22 cellular contexts compared by ENCODE assay signal in genomic region chr4:85919488-85919887, GRCh38.
"Had no signal": no experiment of that assay in that cellular context is flagged by ENCODE, and none has a peak within 500 bp of the region (broad histone marks: within the 10 kb centered on the region; RNA-seq: fewer than 3 reads in every experiment).

No MANE protein-coding gene starts in this region.

- H3K36me3 Mint-ChIP-seq: activated naive CD4-positive, alpha-beta T cell treated with anti-CD3 and anti-CD28 coated beads, Interleukin-2, amount 10 ng/mL, durations not matched to agents 7 days and 5 days; activated naive CD8-positive, alpha-beta T cell treated with anti-CD3 and anti-CD28 coated beads for 36 hours had no signal

- H3K9me3 Mint-ChIP-seq: activated T-helper 2 cell treated with anti-CD3 and anti-CD28 coated beads, Interferon-gamma antibody, Interleukin-2, Interleukin-4, amounts not matched to agents 10 μg/mL and 5 μg/mL and 100 μg/mL, durations not matched to agents 14 hours and 24 hours and 36 hours had no signal

- H3K27ac Mint-ChIP-seq: activated CD4-positive, alpha-beta memory T cell treated with anti-CD3 and anti-CD28 coated beads, Interleukin-2, amount 10 ng/mL, durations not matched to agents 7 days and 5 days; activated CD4-positive, alpha-beta T cell treated with anti-CD3 and anti-CD28 coated beads for 36 hours; activated naive CD4-positive, alpha-beta T cell treated with anti-CD3 and anti-CD28 coated beads, Interleukin-2, amount 10 ng/mL, durations not matched to agents 7 days and 5 days; activated naive CD8-positive, alpha-beta T cell treated with anti-CD3 and anti-CD28 coated beads for 36 hours; activated T-cell treated with anti-CD3 and anti-CD28 coated beads, Interleukin-2, amount 50 U/mL, for 72 hours; activated T-helper 2 cell treated with anti-CD3 and anti-CD28 coated beads, Interferon-gamma antibody, Interleukin-2, Interleukin-4, amounts not matched to agents 10 μg/mL and 5 μg/mL and 100 μg/mL, durations not matched to agents 14 hours and 24 hours and 36 hours had no signal

- H3K4me3 Mint-ChIP-seq: activated CD4-positive, alpha-beta memory T cell treated with anti-CD3 and anti-CD28 coated beads, Interleukin-2, amount 10 ng/mL, durations not matched to agents 7 days and 5 days; activated CD4-positive, alpha-beta T cell treated with anti-CD3 and anti-CD28 coated beads for 36 hours; activated naive CD4-positive, alpha-beta T cell treated with anti-CD3 and anti-CD28 coated beads, Interleukin-2, amount 10 ng/mL, durations not matched to agents 7 days and 5 days; activated naive CD8-positive, alpha-beta T cell treated with anti-CD3 and anti-CD28 coated beads for 36 hours; activated T-cell treated with anti-CD3 and anti-CD28 coated beads, Interleukin-2, amount 50 U/mL, for 72 hours had no signal

- H3K4me2 ChIP-seq: PC-9 had no signal

- H3K4me3 ChIP-seq: PC-9 had no signal

- H3K4me1 Mint-ChIP-seq: activated CD4-positive, alpha-beta memory T cell treated with anti-CD3 and anti-CD28 coated beads, Interleukin-2, amount 10 ng/mL, durations not matched to agents 7 days and 5 days; activated CD4-positive, alpha-beta T cell treated with anti-CD3 and anti-CD28 coated beads for 36 hours; activated naive CD4-positive, alpha-beta T cell treated with anti-CD3 and anti-CD28 coated beads, Interleukin-2, amount 10 ng/mL, durations not matched to agents 7 days and 5 days; activated naive CD8-positive, alpha-beta T cell treated with anti-CD3 and anti-CD28 coated beads for 36 hours had no signal

- DNase-seq: activated CD4-positive, alpha-beta memory T cell treated with anti-CD3 and anti-CD28 coated beads, Interleukin-2, amount 10 ng/mL, durations not matched to agents 7 days and 5 days; activated CD4-positive, alpha-beta T cell treated with anti-CD3 and anti-CD28 coated beads for 36 hours; activated CD4-positive, alpha-beta T cell treated with anti-CD3 and anti-CD28 coated beads, Interleukin-2, amount 50 U/mL, for 1 hour; activated gamma-delta T cell treated with Interleukin-2 at 50 U/mL for 16 hours; activated naive CD4-positive, alpha-beta T cell treated with anti-CD3 and anti-CD28 coated beads, Interleukin-2, amount 10 ng/mL, durations not matched to agents 7 days and 5 days; activated naive CD8-positive, alpha-beta T cell treated with anti-CD3 and anti-CD28 coated beads for 36 hours; activated T-cell treated with anti-CD3 and anti-CD28 coated beads for 4 hours; activated T-cell treated with anti-CD3 and anti-CD28 coated beads, Interleukin-2, amount 50 U/mL, for 72 hours; anterior cingulate cortex; cerebellar nuclear complex; Kasumi-1; KBM-7; NCI-H1436; NCI-H187; NCI-H2081; NCI-H2171 treated with DMSO at 0.1 percent for 48 hours; NCI-H524; PC-9; SIG-M5; T-helper 1 cell; WERI-Rb-1 had no signal

- H3K27me3 Mint-ChIP-seq: activated CD4-positive, alpha-beta memory T cell treated with anti-CD3 and anti-CD28 coated beads, Interleukin-2, amount 10 ng/mL, durations not matched to agents 7 days and 5 days; activated CD4-positive, alpha-beta T cell treated with anti-CD3 and anti-CD28 coated beads for 36 hours; activated naive CD4-positive, alpha-beta T cell treated with anti-CD3 and anti-CD28 coated beads, Interleukin-2, amount 10 ng/mL, durations not matched to agents 7 days and 5 days had no signal

- H2AFZ ChIP-seq: PC-9 had no signal

- ATAC-seq: activated CD4-positive, alpha-beta T cell treated with anti-CD3 and anti-CD28 coated beads for 36 hours; activated T-cell treated with anti-CD3 and anti-CD28 coated beads, Interleukin-2, amount 50 U/mL, for 72 hours had no signal

- H3K27ac ChIP-seq: PC-9, WERI-Rb-1 had no signal

- H3K36me3 ChIP-seq: WERI-Rb-1 had no signal
